1 cellular context compared by ENCODE assay signal in genomic region chr16:12646490-12647274, GRCh38.
TF ChIP-seq lines count a peak whose summit lies in the region.

No MANE protein-coding gene starts in this region.

TF ChIP-seq in K562, 482 proteins besides CTCF, POLR2A, EP300 and RAD21 (continued from another document and continues in another):
- TF ChIP-seq ZBTB40 (IDR thresholded peaks at IDR 0.05) (no peak), ZBTB40 (CRISPR knock-in tag; IDR thresholded peaks at IDR 0.05) (no peak), ZNF175 (CRISPR knock-in tag; IDR thresholded peaks at IDR 0.05; ENCODE audit: low read depth) (peak; percentile 46; the same call in 1 of the 2 replicates), TEAD1 (CRISPR knock-in tag; IDR thresholded peaks at IDR 0.05) (0 out of 4 replicates have a peak, but pooled peaks of 1 of the 2 experiments have one; percentile 51), RFX7 (CRISPR knock-in tag; IDR thresholded peaks at IDR 0.05) (no peak), LCOR (CRISPR knock-in tag; IDR thresholded peaks at IDR 0.05) (peak; percentile 58; the same call in 1 of the 2 replicates), GABPA (tag; conservative IDR thresholded peaks at IDR 0.05; ENCODE audit: low read depth) (peak; percentile 26), PKNOX1 (IDR thresholded peaks at IDR 0.05) (no peak), BACH1 (tag; IDR thresholded peaks at IDR 0.05) (peak; percentile 23; the same call in 1 of the 2 replicates), NCOR1 (IDR thresholded peaks at IDR 0.05) (peak; percentile 39), ATF1 (CRISPR knock-in tag; IDR thresholded peaks at IDR 0.05) (no peak), ATF1 (tag; IDR thresholded peaks at IDR 0.05) (no peak), GATAD2B (IDR thresholded peaks at IDR 0.05; ENCODE audit: borderline replicate concordance) (no peak), ZNF589 (CRISPR knock-in tag; IDR thresholded peaks at IDR 0.05; ENCODE audit: low read depth) (peak; percentile 83; the same call in 1 of the 2 replicates), MLX (CRISPR knock-in tag; conservative IDR thresholded peaks at IDR 0.05) (no peak), TFE3 (CRISPR knock-in tag; IDR thresholded peaks at IDR 0.05) (no peak), MYC (IDR thresholded peaks at IDR 0.05; ENCODE audit: low read depth, low read length) (no peak), MYC (CRISPR knock-in tag; IDR thresholded peaks at IDR 0.05; ENCODE audit: borderline replicate concordance, low read depth) (no peak), KAT8 (IDR thresholded peaks at IDR 0.05; ENCODE audit: low read depth) (no peak), ATF7 (IDR thresholded peaks at IDR 0.05) (no peak), SRSF7 (optimal IDR thresholded peaks at IDR 0.05; ENCODE audit: low read depth, low read length) (no peak), TEAD2 (tag; IDR thresholded peaks at IDR 0.05) (no peak), RAD51 (IDR thresholded peaks at IDR 0.05; ENCODE audit: borderline replicate concordance, low read depth) (no peak), ZNF407 (IDR thresholded peaks at IDR 0.05; ENCODE audit: low read depth) (no peak), PRPF4 (IDR thresholded peaks at IDR 0.05; ENCODE audit: insufficient read depth, low read depth, low read length, poor library complexity, severe bottlenecking) (no peak), ARID1B (IDR thresholded peaks at IDR 0.05) (peak; percentile 76), TCF7L2 (IDR thresholded peaks at IDR 0.05; ENCODE audit: low read depth, low read length) (no peak), FOXK2 (conservative IDR thresholded peaks at IDR 0.05 in 1 of 2, IDR thresholded peaks at IDR 0.05 in 1 of 2; ENCODE audit: low read depth in 2 of 2) (peak; percentile 71 to 73), TAL1 (IDR thresholded peaks at IDR 0.05) (peak; percentile 52), CAMTA2 (CRISPR knock-in tag; conservative IDR thresholded peaks at IDR 0.05) (no peak), CREM (IDR thresholded peaks at IDR 0.05; ENCODE audit: low read depth) (peak; percentile 33; the same call in 1 of the 2 replicates), NR0B1 (IDR thresholded peaks at IDR 0.05; ENCODE audit: partially characterized antibody) (no peak), MAFG (tag; conservative IDR thresholded peaks at IDR 0.05) (no peak), ZNF695 (CRISPR knock-in tag; IDR thresholded peaks at IDR 0.05) (no peak), CBFA2T2 (conservative IDR thresholded peaks at IDR 0.05) (peak; percentile 47; the same call in 1 of the 2 replicates), RFX1 (IDR thresholded peaks at IDR 0.05) (peak; percentile 9; the same call in 1 of the 2 replicates), ZBTB2 (IDR thresholded peaks at IDR 0.05) (no peak), SOX6 (IDR thresholded peaks at IDR 0.05) (0 out of 2 replicates have a peak, but pooled peaks have one; percentile 25), CHD1 (IDR thresholded peaks at IDR 0.05; ENCODE audit: low read length) (no peak)
